Comparison of ENCODE assay signal across 23 cellular contexts in genomic region chr16:81687183-81687456, GRCh38.
DNase-seq lines count a peak whose midpoint lies in the region; ATAC-seq and TF ChIP-seq lines count a peak whose summit lies in the region.
"Had no signal": no experiment of that assay in that cellular context is flagged by ENCODE, and none has a peak within 500 bp of the region (broad histone marks: within the 10 kb centered on the region; RNA-seq: fewer than 3 reads in every experiment).

No MANE protein-coding gene starts in this region.

- ATAC-seq in natural killer cell treated with Interleukin-12 subunit alpha and Interleukin-12 subunit beta and Interleukin-15 and Interleukin-18, amount 100 ng/mL, for 72 hours: no peak
- ATAC-seq in natural killer cell: no peak
- no peak for ATAC-seq in stimulated activated effector memory CD8-positive, alpha-beta T cell treated with anti-CD3 and anti-CD28 coated beads, Interleukin-12 subunit alpha, Interleukin-12 subunit beta, amount 100 ng/mL, for 72 hours
- ATAC-seq: HCT116 had no signal

- H3K9ac ChIP-seq in endodermal cell (ENCODE audit: extremely low read depth, low read length, poor library complexity, severe bottlenecking): no peak overlapping the region
- H3K9ac ChIP-seq: GM23248, KMS-11, SK-N-SH had no signal

- H3K4me1 ChIP-seq in endodermal cell (ENCODE audit: control insufficient read depth, insufficient read depth, low read length): no peaks in the 10 kb centered on the region

- H3K36me3 ChIP-seq in endodermal cell (ENCODE audit: control insufficient read depth, insufficient read depth, low read length): peaks cover 16% of the 10 kb centered on the region

- no peaks in the 10 kb centered on the region for H3K9me3 Mint-ChIP-seq in natural killer cell treated with Interleukin-12 subunit alpha and Interleukin-12 subunit beta and Interleukin-15 and Interleukin-18, amount 100 ng/mL, for 72 hours
- H3K9me3 Mint-ChIP-seq in natural killer cell (no peaks in the 10 kb centered on the region), endodermal cell (no peaks in the 10 kb centered on the region)
- H3K9me3 Mint-ChIP-seq in stimulated activated effector memory CD8-positive, alpha-beta T cell treated with anti-CD3 and anti-CD28 coated beads, Interleukin-12 subunit alpha, Interleukin-12 subunit beta, amount 100 ng/mL, for 72 hours: no peaks in the 10 kb centered on the region

- no peak overlapping the region for H3K4me3 ChIP-seq in endodermal cell (ENCODE audit: low read length)
- H3K4me3 ChIP-seq: GM23248 had no signal

- no peak overlapping the region for H3K27ac Mint-ChIP-seq in natural killer cell treated with Interleukin-12 subunit alpha and Interleukin-12 subunit beta and Interleukin-15 and Interleukin-18, amount 100 ng/mL, for 72 hours
- no peak overlapping the region for H3K27ac Mint-ChIP-seq in natural killer cell
- H3K27ac Mint-ChIP-seq in endodermal cell: peak overlapping the region; percentile 17
- peak overlapping the region; percentile 56 for H3K27ac Mint-ChIP-seq in stimulated activated effector memory CD8-positive, alpha-beta T cell treated with anti-CD3 and anti-CD28 coated beads, Interleukin-12 subunit alpha, Interleukin-12 subunit beta, amount 100 ng/mL, for 72 hours
- H3K27ac Mint-ChIP-seq: B cell, CD14-positive monocyte had no signal

- H3K36me3 Mint-ChIP-seq in natural killer cell treated with Interleukin-12 subunit alpha and Interleukin-12 subunit beta and Interleukin-15 and Interleukin-18, amount 100 ng/mL, for 72 hours: no peaks in the 10 kb centered on the region
- H3K36me3 Mint-ChIP-seq in natural killer cell (no peaks in the 10 kb centered on the region), endodermal cell (ENCODE audit: low read depth) (peaks cover 22% of the 10 kb centered on the region)
- H3K36me3 Mint-ChIP-seq in stimulated activated effector memory CD8-positive, alpha-beta T cell treated with anti-CD3 and anti-CD28 coated beads, Interleukin-12 subunit alpha, Interleukin-12 subunit beta, amount 100 ng/mL, for 72 hours: peaks cover 29% of the 10 kb centered on the region

- H3K4me3 Mint-ChIP-seq in natural killer cell treated with Interleukin-12 subunit alpha and Interleukin-12 subunit beta and Interleukin-15 and Interleukin-18, amount 100 ng/mL, for 72 hours: no peak overlapping the region
- H3K4me3 Mint-ChIP-seq in natural killer cell: no peak overlapping the region
- no peak overlapping the region for H3K4me3 Mint-ChIP-seq in endodermal cell
- no peak overlapping the region for H3K4me3 Mint-ChIP-seq in stimulated activated effector memory CD8-positive, alpha-beta T cell treated with anti-CD3 and anti-CD28 coated beads, Interleukin-12 subunit alpha, Interleukin-12 subunit beta, amount 100 ng/mL, for 72 hours
- H3K4me3 Mint-ChIP-seq: B cell, CD14-positive monocyte had no signal

- no peaks in the 10 kb centered on the region for H3K9me3 ChIP-seq in endodermal cell (ENCODE audit: control insufficient read depth, low read length)
- H3K9me3 ChIP-seq: SK-N-SH had no signal

- H3K27me3 Mint-ChIP-seq in natural killer cell treated with Interleukin-12 subunit alpha and Interleukin-12 subunit beta and Interleukin-15 and Interleukin-18, amount 100 ng/mL, for 72 hours: no peaks in the 10 kb centered on the region
- H3K27me3 Mint-ChIP-seq in natural killer cell (ENCODE audit: low read depth in 2 of 2) (no peaks in the 10 kb centered on the region), endodermal cell (ENCODE audit: insufficient read depth) (no peaks in the 10 kb centered on the region)
- H3K27me3 Mint-ChIP-seq: B cell had no signal

- H3K27ac ChIP-seq in endodermal cell (ENCODE audit: low read depth, low read length) (no peak overlapping the region), caudate nucleus (ENCODE audit: low read depth, low read length) (no peak overlapping the region)
- H3K27ac ChIP-seq: GM23248, KMS-11, RWPE1 had no signal

- H3K4me1 Mint-ChIP-seq in natural killer cell treated with Interleukin-12 subunit alpha and Interleukin-12 subunit beta and Interleukin-15 and Interleukin-18, amount 100 ng/mL, for 72 hours (ENCODE audit: low read depth in 2 of 2): peaks cover 0 to 8% of the 10 kb centered on the region in 2 donors
- H3K4me1 Mint-ChIP-seq in natural killer cell: peaks cover 0 to 21% of the 10 kb centered on the region in 2 donors
- H3K4me1 Mint-ChIP-seq in endodermal cell: no peaks in the 10 kb centered on the region
- peaks cover 12% of the 10 kb centered on the region for H3K4me1 Mint-ChIP-seq in stimulated activated effector memory CD8-positive, alpha-beta T cell treated with anti-CD3 and anti-CD28 coated beads, Interleukin-12 subunit alpha, Interleukin-12 subunit beta, amount 100 ng/mL, for 72 hours
- H3K4me1 Mint-ChIP-seq: CD14-positive monocyte had no signal

- 89 to 94% methylated on average over 3 to 5 of the region's 5 CpGs for WGBS in endodermal cell (ENCODE audit: insufficient coverage in 1 of 2, insufficient read length in 1 of 2), 2 experiments

- DNase-seq in natural killer cell treated with Interleukin-12 subunit alpha and Interleukin-12 subunit beta and Interleukin-15 and Interleukin-18, amount 100 ng/mL, for 72 hours (ENCODE audit: low spot score): peak; percentile 44
- DNase-seq in natural killer cell (no peak), endodermal cell (no peak), UCSD-AML1 (lab: John Stamatoyannopoulos, UW; ENCODE audit: unreplicated experiment) (no peak), caudate nucleus (lab: John Stamatoyannopoulos, UW) (no peak), DMS153 treated with DMSO at 0.1 percent for 48 hours (lab: John Stamatoyannopoulos, UW; ENCODE audit: unreplicated experiment) (no peak)
- no peak for DNase-seq in stimulated activated effector memory CD8-positive, alpha-beta T cell treated with anti-CD3 and anti-CD28 coated beads, Interleukin-12 subunit alpha, Interleukin-12 subunit beta, amount 100 ng/mL, for 72 hours (ENCODE audit: low spot score in 2 of 2)
- DNase-seq: EL, GF-D8, GM23248, NCI-H1105, NCI-H146, NCI-H2029, NCI-H226, NCI-H510A treated with DMSO at 0.1 percent for 48 hours, NCI-H748 treated with DMSO at 0.1 percent for 48 hours, SHP77 treated with DMSO at 0.1 percent for 48 hours, SK-N-SH had no signal

- intact Hi-C loops in natural killer cell (cut with micrococcal nuclease): no loop called here

- TF ChIP-seq CTCF in natural killer cell (IDR thresholded peaks at IDR 0.05) (no peak), endodermal cell (conservative IDR thresholded peaks at IDR 0.05) (no peak)

- H3K27me3 ChIP-seq in endodermal cell (ENCODE audit: control insufficient read depth, insufficient read depth, low read length, poor library complexity, severe bottlenecking): no peaks in the 10 kb centered on the region

Comparison
In these comparisons a context has a peak if more than half of its experiments do, and no peak if none do; other contexts are left out.
1. H3K27ac Mint-ChIP-seq: peak in endodermal cell (single experiment) and stimulated activated effector memory CD8-positive, alpha-beta T cell treated with anti-CD3 and anti-CD28 coated beads, Interleukin-12 subunit alpha, Interleukin-12 subunit beta, amount 100 ng/mL, for 72 hours (single experiment); none in natural killer cell treated with Interleukin-12 subunit alpha and Interleukin-12 subunit beta and Interleukin-15 and Interleukin-18, amount 100 ng/mL, for 72 hours (0 of 2) and natural killer cell (0 of 2).